ENCODE assay signal across 9 cellular contexts in the genomic region with DNA sequence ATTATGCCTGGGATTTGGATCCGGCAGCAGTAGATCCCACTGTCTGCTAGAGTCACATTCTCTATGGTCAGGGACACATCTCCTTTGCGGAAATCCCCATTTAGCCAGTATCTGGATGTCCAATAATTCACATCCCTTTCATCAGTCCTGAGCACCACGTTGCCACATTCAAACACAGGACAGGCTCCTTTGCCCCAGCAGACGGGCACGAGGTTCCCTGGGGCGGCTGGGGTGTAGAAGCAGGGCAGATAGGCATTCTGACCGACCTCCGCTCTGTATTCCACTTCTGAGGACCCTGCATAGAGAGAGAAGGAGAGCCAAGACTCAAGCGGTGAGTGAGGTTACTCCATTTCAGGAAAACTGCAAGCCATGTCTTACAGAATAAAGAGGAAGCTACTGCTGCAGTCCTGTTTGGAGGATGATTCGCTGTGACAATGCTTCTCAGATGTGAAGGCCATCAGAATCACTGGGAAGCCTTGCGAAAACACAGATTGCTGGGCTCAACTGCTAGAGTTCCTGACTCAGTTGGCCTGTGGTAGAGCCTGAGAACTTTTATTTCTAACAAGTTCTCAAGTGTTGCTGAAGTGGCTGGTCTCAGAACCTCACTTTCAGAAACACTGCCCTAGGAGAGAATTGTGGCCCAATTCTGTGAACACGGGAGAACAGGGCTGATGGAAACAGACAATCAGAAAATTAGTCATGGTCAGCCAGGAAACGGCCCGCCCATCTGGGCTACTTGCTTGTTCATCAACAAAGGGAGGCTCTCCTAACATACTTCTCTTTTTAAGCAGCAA. TPM values are rescaled to one million over a fixed set of nuclear protein-coding genes. Genes with fewer than 3 reads are reported as not detected.
DNase-seq lines count a peak whose midpoint lies in the region; ATAC-seq and TF ChIP-seq lines count a peak whose summit lies in the region.
"Had no signal": no experiment of that assay in that cellular context is flagged by ENCODE, and none has a peak within 500 bp of the region (broad histone marks: within the 10 kb centered on the region; RNA-seq: fewer than 3 reads in every experiment).

No MANE protein-coding gene starts in this region.

- H3K4me1 Mint-ChIP-seq in T-helper 2 cell treated with Interferon-gamma antibody and Interleukin-4, amounts not matched to agents 5 μg/mL and 100 μg/mL, for 36 hours (ENCODE audit: low read depth), result peaks cover 49% of the 10 kb centered on the region
- peaks cover 16 to 47% of the 10 kb centered on the region in 2 donors for H3K4me1 Mint-ChIP-seq in stimulated activated naive B cell treated with anti-CD40 and anti-IgM and Interleukin-4, amounts not matched to agents 10 μg/mL and 1 μg/mL and 100 μg/mL, for 72 hours

- H3K27ac Mint-ChIP-seq in T-helper 2 cell treated with Interferon-gamma antibody and Interleukin-4, amounts not matched to agents 5 μg/mL and 100 μg/mL, for 36 hours, result peak overlapping the region; percentile 58
- peak overlapping the region; percentile 47 for H3K27ac Mint-ChIP-seq in stimulated activated naive B cell treated with anti-CD40 and anti-IgM and Interleukin-4, amounts not matched to agents 10 μg/mL and 1 μg/mL and 100 μg/mL, for 72 hours

- H3K4me3 ChIP-seq in gastroesophageal sphincter (peak overlapping the region in 1 of 2 donors; percentile 28), BE2C (ENCODE audit: low read depth, low read length) (no peak overlapping the region)

- no peaks in the 10 kb centered on the region for H3K36me3 ChIP-seq in gastroesophageal sphincter
- no peaks in the 10 kb centered on the region for H3K36me3 ChIP-seq in BE2C

- peaks cover 49% of the 10 kb centered on the region for H3K36me3 Mint-ChIP-seq in T-helper 2 cell treated with Interferon-gamma antibody and Interleukin-4, amounts not matched to agents 5 μg/mL and 100 μg/mL, for 36 hours (ENCODE audit: low read depth)
- peaks cover 3 to 4% of the 10 kb centered on the region in 2 donors for H3K36me3 Mint-ChIP-seq in stimulated activated naive B cell treated with anti-CD40 and anti-IgM and Interleukin-4, amounts not matched to agents 10 μg/mL and 1 μg/mL and 100 μg/mL, for 72 hours

- H3K9me3 ChIP-seq in gastroesophageal sphincter (no peaks in the 10 kb centered on the region), BE2C (no peaks in the 10 kb centered on the region)

- ATAC-seq in gastroesophageal sphincter (peak; percentile 19), HG03045 (IDR thresholded peaks at IDR 0.05; ENCODE audit: unreplicated experiment) (no peak)
- peak; percentile 22 to 26 for ATAC-seq in stimulated activated naive B cell treated with anti-CD40 and anti-IgM and Interleukin-4, amounts not matched to agents 10 μg/mL and 1 μg/mL and 100 μg/mL, for 72 hours (replicated peaks)

- no peaks in the 10 kb centered on the region for H3K9me3 Mint-ChIP-seq in T-helper 2 cell treated with Interferon-gamma antibody and Interleukin-4, amounts not matched to agents 5 μg/mL and 100 μg/mL, for 36 hours
- no peaks in the 10 kb centered on the region for H3K9me3 Mint-ChIP-seq in stimulated activated naive B cell treated with anti-CD40 and anti-IgM and Interleukin-4, amounts not matched to agents 10 μg/mL and 1 μg/mL and 100 μg/mL, for 72 hours

- H3K27me3 ChIP-seq in gastroesophageal sphincter (no peaks in the 10 kb centered on the region), BE2C (no peaks in the 10 kb centered on the region)

- H3K4me3 Mint-ChIP-seq in T-helper 2 cell treated with Interferon-gamma antibody and Interleukin-4, amounts not matched to agents 5 μg/mL and 100 μg/mL, for 36 hours, result peak overlapping the region; percentile 92
- H3K4me3 Mint-ChIP-seq in stimulated activated naive B cell treated with anti-CD40 and anti-IgM and Interleukin-4, amounts not matched to agents 10 μg/mL and 1 μg/mL and 100 μg/mL, for 72 hours, result peak overlapping the region; percentile 55 to 59

- peak overlapping the region in 3 of 4 donors; percentile 5 to 47 (median 9) for H3K27ac ChIP-seq in gastroesophageal sphincter

- DNase-seq in T-helper 2 cell treated with Interferon-gamma antibody and Interleukin-4, amounts not matched to agents 5 μg/mL and 100 μg/mL, for 36 hours (ENCODE audit: low spot score), result peak; percentile 43
- no peak for DNase-seq in T-helper 2 cell
- peak; percentile 49 for DNase-seq in SKM-1 (lab: John Stamatoyannopoulos, UW; ENCODE audit: unreplicated experiment)
- peak; percentile 13 for DNase-seq in stimulated activated naive B cell treated with anti-CD40 and anti-IgM and Interleukin-4, amounts not matched to agents 10 μg/mL and 1 μg/mL and 100 μg/mL, for 72 hours
- DNase-seq in BE2C, result no peak
- DNase-seq in OCI-M2 (lab: John Stamatoyannopoulos, UW; ENCODE audit: unreplicated experiment), result no peak

- no peaks in the 10 kb centered on the region for H3K4me1 ChIP-seq in gastroesophageal sphincter
- H3K4me1 ChIP-seq in BE2C, result no peaks in the 10 kb centered on the region

- TF ChIP-seq CTCF in gastroesophageal sphincter (IDR thresholded peaks at IDR 0.05) (no peak), BE2C (IDR thresholded peaks at IDR 0.05; ENCODE audit: low read depth, low read length) (no peak)

- no peak for TF ChIP-seq EP300 in gastroesophageal sphincter (IDR thresholded peaks at IDR 0.05)

- WGBS in gastroesophageal sphincter (ENCODE audit: low coverage in 1 of 2), 2 donors, result 69 to 80% methylated on average over 6 to 8 of the region's 14 CpGs

- no peaks in the 10 kb centered on the region for H3K27me3 Mint-ChIP-seq in T-helper 2 cell treated with Interferon-gamma antibody and Interleukin-4, amounts not matched to agents 5 μg/mL and 100 μg/mL, for 36 hours (ENCODE audit: low read depth)
- H3K27me3 Mint-ChIP-seq in stimulated activated naive B cell treated with anti-CD40 and anti-IgM and Interleukin-4, amounts not matched to agents 10 μg/mL and 1 μg/mL and 100 μg/mL, for 72 hours, result no peaks in the 10 kb centered on the region

- no peak for TF ChIP-seq POLR2A in gastroesophageal sphincter (IDR thresholded peaks at IDR 0.05)

RNA-seq across cellular contexts. Expression of gene HAVCR2, which starts 2.0 kb away (rescaled TPM):
- total RNA-seq in gastroesophageal sphincter, result 10 to 100 TPM in 2 of 4 donors, 1 to 10 TPM in 2; 4.7 to 15.2 (median 10.1) TPM
- polyA plus RNA-seq in BE2C (2012; ENCODE audit: insufficient read depth, insufficient read length, low read depth), result 5.4 TPM
- total RNA-seq: glomerular endothelial cell had no signal

RNA-seq across cellular contexts. Expression of gene MED7, which starts 35.8 kb away (rescaled TPM):
- total RNA-seq in gastroesophageal sphincter, result 10 to 100 TPM in 3 of 4 donors, 1 to 10 TPM in 1; 8.9 to 17.9 (median 11.7) TPM
- polyA plus RNA-seq in BE2C (2012; ENCODE audit: insufficient read depth, insufficient read length, low read depth), result 7.1 TPM

RNA-seq across cellular contexts. Expression of gene HAVCR1, which starts 47.9 kb away (rescaled TPM):
- 1 to 10 TPM in 1 of 4 donors, not detected in 3; 1.1 TPM for total RNA-seq in gastroesophageal sphincter
- polyA plus RNA-seq in BE2C (2012; ENCODE audit: insufficient read depth, insufficient read length, low read depth), result 0.77 TPM
- total RNA-seq: glomerular endothelial cell had no signal

RNA-seq across cellular contexts. Expression of gene GARIN3, which starts 59.2 kb away (rescaled TPM):
- total RNA-seq in gastroesophageal sphincter, result not detected
- not detected for polyA plus RNA-seq in BE2C (2012; ENCODE audit: insufficient read depth, insufficient read length, low read depth)
- total RNA-seq: glomerular endothelial cell had no signal

Comparison
In these comparisons a context has a peak if more than half of its experiments do, and no peak if none do; other contexts are left out.
1. DNase-seq: peak in T-helper 2 cell treated with Interferon-gamma antibody and Interleukin-4, amounts not matched to agents 5 μg/mL and 100 μg/mL, for 36 hours (single experiment), SKM-1 (single experiment) and stimulated activated naive B cell treated with anti-CD40 and anti-IgM and Interleukin-4, amounts not matched to agents 10 μg/mL and 1 μg/mL and 100 μg/mL, for 72 hours (single experiment); none in T-helper 2 cell (0 of 5), BE2C (single experiment) and OCI-M2 (single experiment).